Comparison of ENCODE assay signal across 25 cellular contexts in genomic region chr5:80387063-80387768, GRCh38. TPM values are rescaled to one million over a fixed set of nuclear protein-coding genes. Genes with fewer than 3 reads are reported as not detected.
DNase-seq lines count a peak whose midpoint lies in the region; ATAC-seq, FAIRE-seq and TF ChIP-seq lines count a peak whose summit lies in the region.
"Had no signal": no experiment of that assay in that cellular context is flagged by ENCODE, and none has a peak within 500 bp of the region (broad histone marks: within the 10 kb centered on the region; RNA-seq: fewer than 3 reads in every experiment).

No MANE protein-coding gene starts in this region.

- no peaks in the 10 kb centered on the region for H4K20me1 ChIP-seq in K562 (replicated peaks; ENCODE audit: control insufficient read depth, insufficient read depth, low read length)

- peak overlapping the region; percentile 42; the same call in 1 of the 2 replicates for H2AFZ ChIP-seq in K562 (ENCODE audit: low read depth, low read length)
- H2AFZ ChIP-seq: PC-9 had no signal

- H3K36me3 Mint-ChIP-seq in activated CD4-positive, alpha-beta T cell treated with anti-CD3 and anti-CD28 coated beads, Interleukin-2, amount 10 ng/mL, durations not matched to agents 7 days and 5 days (ENCODE audit: low read depth) = no peaks in the 10 kb centered on the region
- H3K36me3 Mint-ChIP-seq: T-cell had no signal

- H3K27me3 ChIP-seq in K562 (ENCODE audit: control insufficient read depth in 2 of 2, insufficient read depth in 2 of 2, low read length in 2 of 2) = peaks cover 0 to 5% of the 10 kb centered on the region in 2 experiments; a peak in 1 of 5 replicates
- H3K27me3 ChIP-seq: stomach, transverse colon had no signal

- H3K9me3 ChIP-seq in K562 (replicated peaks; ENCODE audit: control insufficient read depth, insufficient read depth, low read depth, low read length) = no peaks in the 10 kb centered on the region
- H3K9me3 ChIP-seq: transverse colon had no signal

- in situ Hi-C loops in K562 (cut with MboI) = no loop called here

- no peak for DNase-seq in K562 (ENCODE audit: extremely low read depth in 1 of 4, low spot score in 3 of 4)
- DNase-seq in SIG-M5 treated with dmso at 0.1 percent for 504 hours (lab: John Stamatoyannopoulos, UW; ENCODE audit: unreplicated experiment) = no peak
- DNase-seq in activated CD4-positive, alpha-beta T cell treated with anti-CD3 and anti-CD28 coated beads, Interleukin-2, amount 10 ng/mL, durations not matched to agents 7 days and 5 days = no peak
- DNase-seq in cerebellar nuclear complex (lab: John Stamatoyannopoulos, UW) = no peak
- DNase-seq: activated CD4-positive, alpha-beta T cell treated with anti-CD3 and anti-CD28 coated beads, Interleukin-2, amount 10 ng/mL, durations not matched to agents 24 days and 14 days; activated CD8-positive, alpha-beta memory T cell treated with anti-CD3 and anti-CD28 coated beads, Interleukin-2, amount 50 U/mL, for 4 hours; activated effector memory CD4-positive, alpha-beta T cell treated with anti-CD3 and anti-CD28 coated beads, Interleukin-2, amount 50 U/mL, for 16 hours; cortex of kidney; DMS79 treated with DMSO at 0.1 percent for 48 hours; NCI-H1105; NCI-H2081; NCI-H526; nucleus accumbens; PC-9; retina; SIG-M5; stimulated activated CD4-positive, alpha-beta T cell treated with anti-CD3 and anti-CD28 coated beads, Interleukin-4, amount 100 ng/mL, for 1 hour; stomach; T-cell; transverse colon had no signal

- H3K4me1 ChIP-seq in K562 (replicated peaks in 1 of 2; ENCODE audit: control insufficient read depth in 2 of 2, insufficient read depth in 2 of 2, low read length in 2 of 2) = peaks cover 0 to 4% of the 10 kb centered on the region in 2 experiments; a peak in 1 of 5 replicates
- H3K4me1 ChIP-seq: HAP-1, stomach, transverse colon had no signal

- intact Hi-C loops in K562 (cut with micrococcal nuclease) = no loop called here

- no peak for FAIRE-seq in K562 (lab: Jason Lieb, UNC)
- FAIRE-seq: endometrium had no signal

- WGBS in K562 (ENCODE audit: insufficient coverage, low coverage, missing lambda C conversion rate) = 27% methylated on average over 3 of the region's 3 CpGs

- no peak overlapping the region for H3K9ac ChIP-seq in K562 (ENCODE audit: insufficient read depth in 1 of 2, low read depth in 2 of 2, low read length in 2 of 2)

- no peaks in the 10 kb centered on the region for H3K36me3 ChIP-seq in K562 (ENCODE audit: control insufficient read depth, insufficient read depth, low read length)
- H3K36me3 ChIP-seq: HAP-1, stomach, transverse colon had no signal

- POLR2A ChIA-PET in K562 (lab: Yijun Ruan, JAX) = no interaction called here
- POLR2A ChIA-PET in activated CD4-positive, alpha-beta T cell treated with anti-CD3 and anti-CD28 coated beads, Interleukin-2, amount 10 ng/mL, durations not matched to agents 7 days and 5 days (lab: Charles Lee) = no interaction called here

- CTCF ChIA-PET in K562 (lab: Yijun Ruan, JAX; ENCODE audit: low intra/inter-chr PET ratio) = no interaction called here
- CTCF ChIA-PET in activated CD4-positive, alpha-beta T cell treated with anti-CD3 and anti-CD28 coated beads, Interleukin-2, amount 10 ng/mL, durations not matched to agents 7 days and 5 days (lab: Charles Lee) = interaction anchor here (1.0 kb wide), 1 partner anchor 25 kb away, joined by 3 read pairs; no protein-coding TSS in a partner anchor

- H3K4me3 Mint-ChIP-seq in activated CD4-positive, alpha-beta T cell treated with anti-CD3 and anti-CD28 coated beads, Interleukin-2, amount 10 ng/mL, durations not matched to agents 7 days and 5 days = no peak overlapping the region
- H3K4me3 Mint-ChIP-seq: activated CD4-positive, alpha-beta T cell treated with anti-CD3 and anti-CD28 coated beads, Interleukin-2, amount 10 ng/mL, durations not matched to agents 24 days and 14 days; T-cell had no signal

- H3K4me3 ChIP-seq in K562 = no peak overlapping the region
- H3K4me3 ChIP-seq: HAP-1, PC-9, stomach, transverse colon had no signal

- no peaks in the 10 kb centered on the region for H3K79me2 ChIP-seq in K562 (ENCODE audit: control insufficient read depth, insufficient read depth, low read length)

- no peak overlapping the region for H3K27ac Mint-ChIP-seq in activated CD4-positive, alpha-beta T cell treated with anti-CD3 and anti-CD28 coated beads, Interleukin-2, amount 10 ng/mL, durations not matched to agents 7 days and 5 days
- H3K27ac Mint-ChIP-seq: activated CD4-positive, alpha-beta T cell treated with anti-CD3 and anti-CD28 coated beads, Interleukin-2, amount 10 ng/mL, durations not matched to agents 24 days and 14 days; T-cell had no signal

- TF ChIP-seq CTCF in K562 (IDR thresholded peaks at IDR 0.05 in 2 of 3, conservative IDR thresholded peaks at IDR 0.05 in 1 of 3; ENCODE audit: insufficient read depth in 2 of 3, low read depth in 1 of 3, low read length in 3 of 3) = no peak

- no peak overlapping the region for H3K4me2 ChIP-seq in K562 (ENCODE audit: insufficient read depth, low read length)
- H3K4me2 ChIP-seq: PC-9 had no signal

- no peak for TF ChIP-seq POLR2A in K562 (conservative IDR thresholded peaks at IDR 0.05)

- BruUV-seq in K562 (replicated peaks; lab: Mats Ljungman, UMichigan) = no TSS peak

- peaks cover 17% of the 10 kb centered on the region for H3K27me3 Mint-ChIP-seq in activated CD4-positive, alpha-beta T cell treated with anti-CD3 and anti-CD28 coated beads, Interleukin-2, amount 10 ng/mL, durations not matched to agents 7 days and 5 days

- peaks cover 7% of the 10 kb centered on the region for H3K4me1 Mint-ChIP-seq in activated CD4-positive, alpha-beta T cell treated with anti-CD3 and anti-CD28 coated beads, Interleukin-2, amount 10 ng/mL, durations not matched to agents 7 days and 5 days
- H3K4me1 Mint-ChIP-seq: activated CD4-positive, alpha-beta T cell treated with anti-CD3 and anti-CD28 coated beads, Interleukin-2, amount 10 ng/mL, durations not matched to agents 24 days and 14 days had no signal

- no peaks in the 10 kb centered on the region for H3K9me3 Mint-ChIP-seq in activated CD4-positive, alpha-beta T cell treated with anti-CD3 and anti-CD28 coated beads, Interleukin-2, amount 10 ng/mL, durations not matched to agents 7 days and 5 days
- H3K9me3 Mint-ChIP-seq: activated CD4-positive, alpha-beta T cell treated with anti-CD3 and anti-CD28 coated beads, Interleukin-2, amount 10 ng/mL, durations not matched to agents 24 days and 14 days; T-cell had no signal

- H3K27ac ChIP-seq in K562 (ENCODE audit: extremely low read depth, low read depth, low read length) = no peak overlapping the region
- H3K27ac ChIP-seq: PC-9, stomach, transverse colon had no signal

- TF ChIP-seq EP300 in K562 (IDR thresholded peaks at IDR 0.05; ENCODE audit: low read length) = no peak

- ATAC-seq in GM18511 (IDR thresholded peaks at IDR 0.05; ENCODE audit: unreplicated experiment) (peak; percentile 55), GM21515 (IDR thresholded peaks at IDR 0.05; ENCODE audit: unreplicated experiment) (peak; percentile 76), HG03439 (IDR thresholded peaks at IDR 0.05; ENCODE audit: unreplicated experiment) (peak; percentile 69), K562 (0 out of 3 replicates have a peak, but pooled peaks have one; percentile 31)
- ATAC-seq: T-cell had no signal

- no peak for TF ChIP-seq RAD21 in K562 (CRISPR knock-in tag; conservative IDR thresholded peaks at IDR 0.05 in 1 of 2, IDR thresholded peaks at IDR 0.05 in 1 of 2)

- H3K9me1 ChIP-seq in K562 (ENCODE audit: control insufficient read depth, insufficient read depth, low read length) = no peaks in the 10 kb centered on the region

TF ChIP-seq in K562, 482 proteins besides CTCF, POLR2A, EP300 and RAD21 (continues in another document):
- TF ChIP-seq MXI1 (IDR thresholded peaks at IDR 0.05; ENCODE audit: low read depth, low read length) = no peak
- TF ChIP-seq, protein P1, sequence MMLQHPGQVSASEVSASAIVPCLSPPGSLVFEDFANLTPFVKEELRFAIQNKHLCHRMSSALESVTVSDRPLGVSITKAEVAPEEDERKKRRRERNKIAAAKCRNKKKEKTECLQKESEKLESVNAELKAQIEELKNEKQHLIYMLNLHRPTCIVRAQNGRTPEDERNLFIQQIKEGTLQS (IDR thresholded peaks at IDR 0.05) = no peak
- TF ChIP-seq, protein P1 (CRISPR knock-in tag; conservative IDR thresholded peaks at IDR 0.05) = no peak
- TF ChIP-seq POLR3G (IDR thresholded peaks at IDR 0.05; ENCODE audit: extremely low read depth, insufficient read length, insufficient replicate concordance) = no peak
- TF ChIP-seq CEBPB (tag; IDR thresholded peaks at IDR 0.05) = no peak

RNA-seq across cellular contexts. Expression of gene ZFYVE16, which starts 20.6 kb away (rescaled TPM):
- 19.2 and 86.7 TPM in 2 replicates for total RNA-seq in K562 (2011; cell fraction: chromatin; rRNA removed; ENCODE audit: low replicate concordance)
- 7.7 and 12.1 TPM in 2 replicates for total RNA-seq in K562 (2011; cell fraction: nucleolus; rRNA removed)
- total RNA-seq in K562 (2011; cell fraction: nucleoplasm; rRNA removed) = 33.4 and 45.9 TPM in 2 replicates
- total RNA-seq in K562 (2014; rRNA removed) (7.4 TPM in 2 replicates), K562 (2014; rRNA removed; fragmentation: Illumina TruSeq; extraction: Trizol) (18.8 and 20.1 TPM in 2 replicates), K562 (2015; rRNA removed; fragmentation: Illumina TruSeq; extraction: Trizol) (16.1 and 17.8 TPM in 2 replicates), K562 (2021) (18.9 and 22.0 TPM in 2 replicates)
- polyA plus RNA-seq in K562 (2011; rRNA removed) (10.4 and 12.5 TPM in 2 replicates), K562 (2014; fragmentation: Illumina TruSeq; extraction: Trizol) (10.8 and 12.1 TPM in 2 replicates), K562 (2014; fragmentation: Nextera tagmentation; extraction: Ambion mirVana) (1 to 10 TPM; 6.0 to 8.4 TPM), K562 (2014; rRNA removed) (8.7 and 13.4 TPM in 2 replicates)
- polyA plus RNA-seq in K562 (2011; cell fraction: cytosol; rRNA removed) = 0.91 and 3.9 TPM in 2 replicates
- 6.1 and 9.4 TPM in 2 replicates for polyA plus RNA-seq in K562 (2011; cell fraction: nucleus; rRNA removed)
- polyA plus RNA-seq in K562 (2012) = 9.7 and 14.9 TPM in 2 replicates
- polyA minus RNA-seq in K562 (2011; rRNA and poly(A)+ RNA removed) = 25.6 and 37.8 TPM in 2 replicates
- 8.0 and 9.0 TPM in 2 replicates for polyA minus RNA-seq in K562 (2011; cell fraction: cytosol; rRNA and poly(A)+ RNA removed)
- 12.7 and 31.8 TPM in 2 replicates for polyA minus RNA-seq in K562 (2011; cell fraction: nucleus; rRNA and poly(A)+ RNA removed)
- 10 to 100 TPM in 1 of 2 experiments, 1 to 10 TPM in 1; 9.3 to 12.3 TPM for total RNA-seq in activated CD4-positive, alpha-beta T cell treated with anti-CD3 and anti-CD28 coated beads, Interleukin-2, amount 10 ng/mL, durations not matched to agents 7 days and 5 days
